In genomic region chr12:52951640-52952039, GRCh38 we compare ENCODE assay signal across 2 cellular contexts.
TF ChIP-seq lines count a peak whose summit lies in the region.

No MANE protein-coding gene starts in this region.

TF ChIP-seq in SK-N-SH, 30 proteins besides CTCF, POLR2A, EP300 and RAD21 (continued from another document):
- TF ChIP-seq, protein P1, sequence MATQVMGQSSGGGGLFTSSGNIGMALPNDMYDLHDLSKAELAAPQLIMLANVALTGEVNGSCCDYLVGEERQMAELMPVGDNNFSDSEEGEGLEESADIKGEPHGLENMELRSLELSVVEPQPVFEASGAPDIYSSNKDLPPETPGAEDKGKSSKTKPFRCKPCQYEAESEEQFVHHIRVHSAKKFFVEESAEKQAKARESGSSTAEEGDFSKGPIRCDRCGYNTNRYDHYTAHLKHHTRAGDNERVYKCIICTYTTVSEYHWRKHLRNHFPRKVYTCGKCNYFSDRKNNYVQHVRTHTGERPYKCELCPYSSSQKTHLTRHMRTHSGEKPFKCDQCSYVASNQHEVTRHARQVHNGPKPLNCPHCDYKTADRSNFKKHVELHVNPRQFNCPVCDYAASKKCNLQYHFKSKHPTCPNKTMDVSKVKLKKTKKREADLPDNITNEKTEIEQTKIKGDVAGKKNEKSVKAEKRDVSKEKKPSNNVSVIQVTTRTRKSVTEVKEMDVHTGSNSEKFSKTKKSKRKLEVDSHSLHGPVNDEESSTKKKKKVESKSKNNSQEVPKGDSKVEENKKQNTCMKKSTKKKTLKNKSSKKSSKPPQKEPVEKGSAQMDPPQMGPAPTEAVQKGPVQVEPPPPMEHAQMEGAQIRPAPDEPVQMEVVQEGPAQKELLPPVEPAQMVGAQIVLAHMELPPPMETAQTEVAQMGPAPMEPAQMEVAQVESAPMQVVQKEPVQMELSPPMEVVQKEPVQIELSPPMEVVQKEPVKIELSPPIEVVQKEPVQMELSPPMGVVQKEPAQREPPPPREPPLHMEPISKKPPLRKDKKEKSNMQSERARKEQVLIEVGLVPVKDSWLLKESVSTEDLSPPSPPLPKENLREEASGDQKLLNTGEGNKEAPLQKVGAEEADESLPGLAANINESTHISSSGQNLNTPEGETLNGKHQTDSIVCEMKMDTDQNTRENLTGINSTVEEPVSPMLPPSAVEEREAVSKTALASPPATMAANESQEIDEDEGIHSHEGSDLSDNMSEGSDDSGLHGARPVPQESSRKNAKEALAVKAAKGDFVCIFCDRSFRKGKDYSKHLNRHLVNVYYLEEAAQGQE (IDR thresholded peaks at IDR 0.05; ENCODE audit: low read depth, low read length), result no peak
- TF ChIP-seq POLR2AphosphoS5 (IDR thresholded peaks at IDR 0.05; ENCODE audit: low read depth, low read length), result no peak
- TF ChIP-seq, protein P2, sequence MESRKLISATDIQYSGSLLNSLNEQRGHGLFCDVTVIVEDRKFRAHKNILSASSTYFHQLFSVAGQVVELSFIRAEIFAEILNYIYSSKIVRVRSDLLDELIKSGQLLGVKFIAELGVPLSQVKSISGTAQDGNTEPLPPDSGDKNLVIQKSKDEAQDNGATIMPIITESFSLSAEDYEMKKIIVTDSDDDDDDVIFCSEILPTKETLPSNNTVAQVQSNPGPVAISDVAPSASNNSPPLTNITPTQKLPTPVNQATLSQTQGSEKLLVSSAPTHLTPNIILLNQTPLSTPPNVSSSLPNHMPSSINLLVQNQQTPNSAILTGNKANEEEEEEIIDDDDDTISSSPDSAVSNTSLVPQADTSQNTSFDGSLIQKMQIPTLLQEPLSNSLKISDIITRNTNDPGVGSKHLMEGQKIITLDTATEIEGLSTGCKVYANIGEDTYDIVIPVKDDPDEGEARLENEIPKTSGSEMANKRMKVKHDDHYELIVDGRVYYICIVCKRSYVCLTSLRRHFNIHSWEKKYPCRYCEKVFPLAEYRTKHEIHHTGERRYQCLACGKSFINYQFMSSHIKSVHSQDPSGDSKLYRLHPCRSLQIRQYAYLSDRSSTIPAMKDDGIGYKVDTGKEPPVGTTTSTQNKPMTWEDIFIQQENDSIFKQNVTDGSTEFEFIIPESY (IDR thresholded peaks at IDR 0.05; ENCODE audit: borderline replicate concordance, low read depth), result no peak
- no peak for TF ChIP-seq TEAD4 (IDR thresholded peaks at IDR 0.05; ENCODE audit: borderline replicate concordance, insufficient read depth)
- TF ChIP-seq GATA2 (CRISPR knock-in tag; IDR thresholded peaks at IDR 0.05), result no peak
- TF ChIP-seq, protein P3, sequence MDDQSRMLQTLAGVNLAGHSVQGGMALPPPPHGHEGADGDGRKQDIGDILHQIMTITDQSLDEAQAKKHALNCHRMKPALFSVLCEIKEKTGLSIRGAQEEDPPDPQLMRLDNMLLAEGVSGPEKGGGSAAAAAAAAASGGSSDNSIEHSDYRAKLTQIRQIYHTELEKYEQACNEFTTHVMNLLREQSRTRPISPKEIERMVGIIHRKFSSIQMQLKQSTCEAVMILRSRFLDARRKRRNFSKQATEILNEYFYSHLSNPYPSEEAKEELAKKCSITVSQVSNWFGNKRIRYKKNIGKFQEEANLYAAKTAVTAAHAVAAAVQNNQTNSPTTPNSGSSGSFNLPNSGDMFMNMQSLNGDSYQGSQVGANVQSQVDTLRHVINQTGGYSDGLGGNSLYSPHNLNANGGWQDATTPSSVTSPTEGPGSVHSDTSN (IDR thresholded peaks at IDR 0.05), result no peak
- TF ChIP-seq NFIC (IDR thresholded peaks at IDR 0.05; ENCODE audit: borderline replicate concordance), result no peak
- TF ChIP-seq IRF3 (IDR thresholded peaks at IDR 0.05; ENCODE audit: low read depth, low read length), result no peak
- no peak for TF ChIP-seq RCOR1 (IDR thresholded peaks at IDR 0.05; ENCODE audit: low read length)
- TF ChIP-seq MAX (IDR thresholded peaks at IDR 0.05; ENCODE audit: low read depth), result no peak
- TF ChIP-seq FOSL2 (IDR thresholded peaks at IDR 0.05; ENCODE audit: borderline replicate concordance, low read depth), result no peak

TF ChIP-seq in SK-N-SH treated with all-trans-retinoic acid at 6 μM for 48 hours, 23 proteins besides CTCF, POLR2A, EP300 and RAD21 (continued from another document):
- TF ChIP-seq, protein P4, sequence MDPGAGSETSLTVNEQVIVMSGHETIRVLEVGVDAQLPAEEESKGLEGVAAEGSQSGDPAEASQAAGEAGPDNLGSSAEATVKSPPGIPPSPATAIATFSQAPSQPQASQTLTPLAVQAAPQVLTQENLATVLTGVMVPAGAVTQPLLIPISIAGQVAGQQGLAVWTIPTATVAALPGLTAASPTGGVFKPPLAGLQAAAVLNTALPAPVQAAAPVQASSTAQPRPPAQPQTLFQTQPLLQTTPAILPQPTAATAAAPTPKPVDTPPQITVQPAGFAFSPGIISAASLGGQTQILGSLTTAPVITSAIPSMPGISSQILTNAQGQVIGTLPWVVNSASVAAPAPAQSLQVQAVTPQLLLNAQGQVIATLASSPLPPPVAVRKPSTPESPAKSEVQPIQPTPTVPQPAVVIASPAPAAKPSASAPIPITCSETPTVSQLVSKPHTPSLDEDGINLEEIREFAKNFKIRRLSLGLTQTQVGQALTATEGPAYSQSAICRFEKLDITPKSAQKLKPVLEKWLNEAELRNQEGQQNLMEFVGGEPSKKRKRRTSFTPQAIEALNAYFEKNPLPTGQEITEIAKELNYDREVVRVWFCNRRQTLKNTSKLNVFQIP (CRISPR knock-in tag; IDR thresholded peaks at IDR 0.05; ENCODE audit: borderline replicate concordance, low read depth), result no peak
- TF ChIP-seq ZNF70 (CRISPR knock-in tag; IDR thresholded peaks at IDR 0.05) (no peak), PPARA (CRISPR knock-in tag; IDR thresholded peaks at IDR 0.05; ENCODE audit: borderline replicate concordance) (no peak)
TF ChIP-seq in SK-N-SH treated with all-trans-retinoic acid at 6 μM for 48 hours: peak in this region for 0.
